ENCODE assay signal across 1 cellular context in the genomic region with DNA sequence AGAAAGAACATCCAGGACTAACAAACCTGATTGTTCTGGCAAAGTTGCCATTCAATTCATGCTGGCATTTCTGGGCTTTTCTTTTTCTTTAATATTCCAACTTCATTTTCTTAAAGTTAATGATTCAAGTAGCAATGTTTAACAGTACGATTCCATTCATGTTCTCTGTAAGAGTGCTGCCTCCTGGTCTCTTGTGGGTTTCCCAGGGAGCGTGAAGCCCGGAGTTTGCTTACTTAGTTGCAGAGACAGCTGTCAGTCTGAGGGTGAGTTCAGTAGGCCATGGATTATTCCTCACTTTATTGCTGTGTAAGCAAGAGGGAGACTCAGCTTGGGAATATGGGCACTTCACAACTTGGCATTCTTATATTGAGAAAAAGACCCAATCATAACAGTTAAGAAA.
TF ChIP-seq lines count a peak whose summit lies in the region.

No MANE protein-coding gene starts in this region.

TF ChIP-seq in IMR-90, 13 proteins besides CTCF, POLR2A, EP300 and RAD21:
- TF ChIP-seq BHLHE40 (IDR thresholded peaks at IDR 0.05; ENCODE audit: low read depth, low read length) (no peak), MXI1 (IDR thresholded peaks at IDR 0.05; ENCODE audit: borderline replicate concordance, low read depth, low read length) (no peak), MAZ (IDR thresholded peaks at IDR 0.05; ENCODE audit: borderline replicate concordance, low read depth, low read length) (no peak), FOS (IDR thresholded peaks at IDR 0.05; ENCODE audit: low read depth, low read length) (no peak), RCOR1 (IDR thresholded peaks at IDR 0.05; ENCODE audit: insufficient replicate concordance, low read length) (no peak), CEBPB (IDR thresholded peaks at IDR 0.05; ENCODE audit: low read depth, low read length) (no peak), CHD1 (IDR thresholded peaks at IDR 0.05; ENCODE audit: low read depth, low read length) (no peak), MAFK (IDR thresholded peaks at IDR 0.05; ENCODE audit: low read depth, low read length) (no peak), NFE2L2 (IDR thresholded peaks at IDR 0.05; ENCODE audit: low read depth, low read length) (no peak), SMC3 (IDR thresholded peaks at IDR 0.05; ENCODE audit: low read depth, low read length) (no peak), RFX5 (IDR thresholded peaks at IDR 0.05; ENCODE audit: low read depth, low read length) (no peak)
- TF ChIP-seq, protein P1, sequence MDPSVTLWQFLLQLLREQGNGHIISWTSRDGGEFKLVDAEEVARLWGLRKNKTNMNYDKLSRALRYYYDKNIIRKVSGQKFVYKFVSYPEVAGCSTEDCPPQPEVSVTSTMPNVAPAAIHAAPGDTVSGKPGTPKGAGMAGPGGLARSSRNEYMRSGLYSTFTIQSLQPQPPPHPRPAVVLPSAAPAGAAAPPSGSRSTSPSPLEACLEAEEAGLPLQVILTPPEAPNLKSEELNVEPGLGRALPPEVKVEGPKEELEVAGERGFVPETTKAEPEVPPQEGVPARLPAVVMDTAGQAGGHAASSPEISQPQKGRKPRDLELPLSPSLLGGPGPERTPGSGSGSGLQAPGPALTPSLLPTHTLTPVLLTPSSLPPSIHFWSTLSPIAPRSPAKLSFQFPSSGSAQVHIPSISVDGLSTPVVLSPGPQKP (IDR thresholded peaks at IDR 0.05; ENCODE audit: borderline replicate concordance, low read depth, low read length) = no peak
- TF ChIP-seq, protein P2, sequence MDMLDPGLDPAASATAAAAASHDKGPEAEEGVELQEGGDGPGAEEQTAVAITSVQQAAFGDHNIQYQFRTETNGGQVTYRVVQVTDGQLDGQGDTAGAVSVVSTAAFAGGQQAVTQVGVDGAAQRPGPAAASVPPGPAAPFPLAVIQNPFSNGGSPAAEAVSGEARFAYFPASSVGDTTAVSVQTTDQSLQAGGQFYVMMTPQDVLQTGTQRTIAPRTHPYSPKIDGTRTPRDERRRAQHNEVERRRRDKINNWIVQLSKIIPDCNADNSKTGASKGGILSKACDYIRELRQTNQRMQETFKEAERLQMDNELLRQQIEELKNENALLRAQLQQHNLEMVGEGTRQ (IDR thresholded peaks at IDR 0.05; ENCODE audit: low read depth, low read length) = no peak
TF ChIP-seq in IMR-90: peak in this region for 0.
